1 cellular context compared by ENCODE assay signal in genomic region chr17:35799942-35800341, GRCh38.
TF ChIP-seq lines count a peak whose summit lies in the region.

No MANE protein-coding gene starts in this region.

TF ChIP-seq in IMR-90, 13 proteins besides CTCF, POLR2A, EP300 and RAD21 (continued from another document):
- TF ChIP-seq CHD1 (IDR thresholded peaks at IDR 0.05; ENCODE audit: low read depth, low read length) (no peak), NFE2L2 (IDR thresholded peaks at IDR 0.05; ENCODE audit: low read depth, low read length) (no peak), ELK1 (IDR thresholded peaks at IDR 0.05; ENCODE audit: borderline replicate concordance, low read depth, low read length) (no peak), MXI1 (IDR thresholded peaks at IDR 0.05; ENCODE audit: borderline replicate concordance, low read depth, low read length) (no peak), MAZ (IDR thresholded peaks at IDR 0.05; ENCODE audit: borderline replicate concordance, low read depth, low read length) (no peak)
